ENCODE assay signal across 22 cellular contexts in genomic region chr11:121348220-121348875, GRCh38.
"Had no signal": no experiment of that assay in that cellular context is flagged by ENCODE, and none has a peak within 500 bp of the region (broad histone marks: within the 10 kb centered on the region; RNA-seq: fewer than 3 reads in every experiment).

No MANE protein-coding gene starts in this region.

- FAIRE-seq: bronchial epithelial cell had no signal

- DNase-seq: activated B cell treated with CpG ODN at 0.5 μM for 24 hours; activated CD4-positive, alpha-beta T cell treated with anti-CD3 and anti-CD28 coated beads for 1 hour; activated CD4-positive, alpha-beta T cell treated with anti-CD3 and anti-CD28 coated beads, Interleukin-2, amount 10 ng/mL, durations not matched to agents 24 days and 14 days; activated CD4-positive, alpha-beta T cell treated with anti-CD3 and anti-CD28 coated beads, Interleukin-2, amount 50 U/mL, for 48 hours; activated CD8-positive, alpha-beta memory T cell treated with anti-CD3 and anti-CD28 coated beads, Interleukin-2, amount 10 ng/mL, durations not matched to agents 7 days and 5 days; activated effector memory CD4-positive, alpha-beta T cell treated with Interleukin-2 at 50 U/mL for 16 hours; activated naive CD4-positive, alpha-beta T cell; activated T-cell treated with anti-CD3 and anti-CD28 coated beads, Interleukin-2, amount 50 U/mL, for 24 hours; aorta; central memory CD4-positive, alpha-beta T cell; KG1; NCI-H1092; NCI-H1417 treated with DMSO at 0.1 percent for 48 hours; NCI-H1694; NCI-H2029 treated with DMSO at 0.1 percent for 48 hours; NCI-H510A treated with DMSO at 0.1 percent for 48 hours; NCI-H69; OCI-M1; RPMI8226; T-helper 17 cell; T-helper 9 cell had no signal

- ATAC-seq: activated CD8-positive, alpha-beta memory T cell treated with anti-CD3 and anti-CD28 coated beads, Interleukin-2, amount 10 ng/mL, durations not matched to agents 7 days and 5 days; T-helper 17 cell had no signal
